Comparison of ENCODE assay signal across 8 cellular contexts in the genomic region with DNA sequence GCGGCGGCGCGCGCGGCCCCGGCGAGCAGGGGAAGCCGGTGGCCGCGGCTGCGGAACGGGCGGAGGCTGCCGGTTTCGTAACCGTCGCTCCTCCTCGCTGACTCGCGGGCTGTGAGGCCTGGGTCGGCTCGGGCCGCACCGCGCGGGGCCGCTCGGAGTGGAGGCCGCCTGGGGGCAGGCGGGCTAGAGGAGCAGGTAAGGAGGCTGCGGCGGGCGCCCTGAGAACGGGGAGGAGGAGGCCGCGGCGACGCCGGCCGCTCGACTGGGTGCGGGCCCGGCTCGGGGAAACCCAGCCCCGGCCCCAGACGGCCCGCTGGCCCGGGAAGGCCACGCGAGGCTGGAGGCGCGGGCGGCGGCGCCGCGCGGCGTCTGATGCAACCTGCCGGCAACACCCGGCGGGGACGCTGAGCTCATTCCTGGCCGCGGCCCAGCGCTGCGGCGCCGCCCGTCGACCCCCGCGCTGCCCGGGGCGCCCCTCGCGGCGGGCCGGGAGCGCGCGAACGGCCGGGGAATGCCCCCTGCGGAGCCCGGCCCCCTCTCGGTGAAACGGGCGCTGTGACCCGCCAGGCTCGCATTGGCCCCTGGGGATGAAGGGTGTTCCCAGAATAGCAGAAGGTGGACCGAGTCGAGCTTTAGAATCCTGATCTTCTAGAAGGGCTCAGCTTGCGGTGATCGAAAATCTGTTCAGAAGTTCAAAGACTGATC. TPM values are rescaled to one million over a fixed set of nuclear protein-coding genes. Genes with fewer than 3 reads are reported as not detected.
A peak's percentile ranks its signal among the peaks of the same experiment; 100 is the strongest.
DNase-seq lines count a peak whose midpoint lies in the region; ATAC-seq and TF ChIP-seq lines count a peak whose summit lies in the region.

Gene CEBPG (plus strand): TSS at position 9 of the 705 bp plus-strand sequence. CDS start 5,531 bp downstream, outside the sequence.

- no peaks in the 10 kb centered on the region for H3K27me3 Mint-ChIP-seq in activated T-cell treated with anti-CD3 and anti-CD28 coated beads, Interleukin-2, amount 50 U/mL, for 4 hours (ENCODE audit: low read depth)
- peaks cover 6% of the 10 kb centered on the region for H3K27me3 Mint-ChIP-seq in nephron progenitor cell (ENCODE audit: low read depth, poor library complexity)

- DNase-seq in NCI-H526 treated with DMSO at 0.1 percent for 48 hours (lab: John Stamatoyannopoulos, UW) = peak; percentile 85
- DNase-seq in activated T-cell treated with anti-CD3 and anti-CD28 coated beads, Interleukin-2, amount 50 U/mL, for 4 hours = peak; percentile 56
- peak; percentile 38 to 72 for DNase-seq in fibroblast of lung (ENCODE audit: low read depth in 2 of 2)
- DNase-seq in nephron progenitor cell = peak; percentile 69
- DNase-seq in transverse colon = peak; percentile 68

- intact Hi-C loops in transverse colon (cut with DNase I; ENCODE audit: low total_unique reads) = loop anchor here (1.0 to 2.0 kb wide), 2 partner anchors 16 to 71 kb away; partner anchors contain the start of gene CEBPA

- H3K4me1 Mint-ChIP-seq in activated T-cell treated with anti-CD3 and anti-CD28 coated beads, Interleukin-2, amount 50 U/mL, for 4 hours (ENCODE audit: low read depth) = peaks cover 50% of the 10 kb centered on the region
- H3K4me1 Mint-ChIP-seq in nephron progenitor cell = peaks cover 37% of the 10 kb centered on the region

- H3K27me3 ChIP-seq in fibroblast of lung (ENCODE audit: control insufficient read depth, insufficient read depth, low read length) = no peaks in the 10 kb centered on the region
- no peaks in the 10 kb centered on the region for H3K27me3 ChIP-seq in transverse colon

- peaks cover 2% of the 10 kb centered on the region for H4K20me1 ChIP-seq in fibroblast of lung (ENCODE audit: control insufficient read depth, extremely low read depth, insufficient read depth, low read length)

- H3K4me3 ChIP-seq in fibroblast of lung (replicated peaks in 1 of 4; ENCODE audit: control extremely low read depth in 1 of 4, insufficient read depth in 1 of 4, low read depth in 3 of 4, low read length in 4 of 4) = peak within 1 kb of the TSS; percentile 61 to 89 (median 73)
- peak within 1 kb of the TSS; percentile 83 to 96 (median 94) for H3K4me3 ChIP-seq in transverse colon

- peak within 1 kb of the TSS; percentile 97 for H3K4me3 Mint-ChIP-seq in activated T-cell treated with anti-CD3 and anti-CD28 coated beads, Interleukin-2, amount 50 U/mL, for 4 hours
- peak within 1 kb of the TSS; percentile 90 for H3K4me3 Mint-ChIP-seq in nephron progenitor cell

- ATAC-seq in GM18867 (IDR thresholded peaks at IDR 0.05; ENCODE audit: unreplicated experiment) (peak; percentile 45), HG03045 (IDR thresholded peaks at IDR 0.05; ENCODE audit: unreplicated experiment) (peak; percentile 47)
- ATAC-seq in activated T-cell treated with anti-CD3 and anti-CD28 coated beads, Interleukin-2, amount 50 U/mL, for 4 hours = peak; percentile 64 to 66

- H3K36me3 ChIP-seq in fibroblast of lung (ENCODE audit: control insufficient read depth, insufficient read depth, low read length) = no peaks in the 10 kb centered on the region
- H3K36me3 ChIP-seq in transverse colon = no peaks in the 10 kb centered on the region

- in situ Hi-C loops in transverse colon (cut with MboI; ENCODE audit: low pct_ligation_motif_present in 1 of 4, low pct_unique_long_range_greater_than_20kb in 1 of 4, low sequenced_read_pairs in 3 of 4) = no loop called here

- H2AFZ ChIP-seq in fibroblast of lung (ENCODE audit: low read length) = peak within 1 kb of the TSS; percentile 54

- H3K27ac Mint-ChIP-seq in nephron progenitor cell = no peak within 1 kb of the TSS

- peak; percentile 53 for TF ChIP-seq CTCF in C4-2B (conservative IDR thresholded peaks at IDR 0.05)
- TF ChIP-seq CTCF in fibroblast of lung (conservative IDR thresholded peaks at IDR 0.05 in 1 of 2, IDR thresholded peaks at IDR 0.05 in 1 of 2; ENCODE audit: low read depth in 1 of 2, low read length in 2 of 2) = peak in 1 of 2 donors; percentile 22
- no peak for TF ChIP-seq CTCF in nephron progenitor cell (IDR thresholded peaks at IDR 0.05)
- peak in 3 of 5 experiments; percentile 18 to 36 (median 25) for TF ChIP-seq CTCF in transverse colon (IDR thresholded peaks at IDR 0.05)

- H3K9me3 Mint-ChIP-seq in activated T-cell treated with anti-CD3 and anti-CD28 coated beads, Interleukin-2, amount 50 U/mL, for 4 hours = no peaks in the 10 kb centered on the region
- no peaks in the 10 kb centered on the region for H3K9me3 Mint-ChIP-seq in nephron progenitor cell

- H3K9me3 ChIP-seq in fibroblast of lung (ENCODE audit: control insufficient read depth, insufficient read depth, low read depth, low read length) (no peaks in the 10 kb centered on the region), transverse colon (no peaks in the 10 kb centered on the region)

- H3K9ac ChIP-seq in fibroblast of lung (ENCODE audit: insufficient read depth, low read length) = peak within 1 kb of the TSS; percentile 100

- no peak for TF ChIP-seq POLR2A in transverse colon (IDR thresholded peaks at IDR 0.05)

- H3K27ac ChIP-seq in C4-2B (peak within 1 kb of the TSS; percentile 98), fibroblast of lung (ENCODE audit: insufficient read depth, low read length) (peak within 1 kb of the TSS; percentile 90), transverse colon (peak within 1 kb of the TSS; percentile 98 to 100 (median 100))

- peaks cover 12% of the 10 kb centered on the region for H3K36me3 Mint-ChIP-seq in activated T-cell treated with anti-CD3 and anti-CD28 coated beads, Interleukin-2, amount 50 U/mL, for 4 hours (ENCODE audit: insufficient read depth)
- H3K36me3 Mint-ChIP-seq in nephron progenitor cell (ENCODE audit: low read depth) = peaks cover 21% of the 10 kb centered on the region

- H3K4me1 ChIP-seq in fibroblast of lung (ENCODE audit: control insufficient read depth, extremely low read depth, insufficient read depth, low read length) = peaks cover 6% of the 10 kb centered on the region
- H3K4me1 ChIP-seq in transverse colon = peaks cover 20 to 53% (median 42%) of the 10 kb centered on the region in 4 donors

- H3K4me2 ChIP-seq in fibroblast of lung (ENCODE audit: extremely low read depth, insufficient read depth, low read length) = peak within 1 kb of the TSS; percentile 95

- 0% methylated on average over 4 to 90 of the region's 96 CpGs for WGBS in transverse colon (ENCODE audit: low coverage in 1 of 2), 2 donors

- TF ChIP-seq EP300 in transverse colon (IDR thresholded peaks at IDR 0.05; ENCODE audit: low read depth) = no peak

- peaks cover 38% of the 10 kb centered on the region for H3K79me2 ChIP-seq in fibroblast of lung (ENCODE audit: control insufficient read depth, insufficient read depth, low read length)

RNA-seq across cellular contexts. Expression of gene CEBPG, which starts in this region (rescaled TPM):
- total RNA-seq in activated T-cell treated with anti-CD3 and anti-CD28 coated beads, Interleukin-2, amount 50 U/mL, for 4 hours = 10 to 100 TPM; 28.8 to 32.2 (median 28.8) TPM
- total RNA-seq in fibroblast of lung (61.1 and 66.7 TPM in 2 replicates), transverse colon (10 to 100 TPM; 22.4 to 66.7 (median 46.9) TPM)
- 10.9 and 13.7 TPM in 2 replicates for polyA plus RNA-seq in fibroblast of lung
- polyA plus RNA-seq in fibroblast of lung (2012) = 8.5 and 10.0 TPM in 2 replicates
- 3.3 and 5.8 TPM in 2 replicates for polyA minus RNA-seq in fibroblast of lung (ENCODE audit: low replicate concordance)

Comparison
In these comparisons a context has a peak if more than half of its experiments do, and no peak if none do; other contexts are left out.
1. Peak in every context shown above with its lines: DNase-seq, ATAC-seq, H3K4me3 ChIP-seq and H3K27ac ChIP-seq.